Comparison of ENCODE assay signal across 21 cellular contexts in the genomic region with DNA sequence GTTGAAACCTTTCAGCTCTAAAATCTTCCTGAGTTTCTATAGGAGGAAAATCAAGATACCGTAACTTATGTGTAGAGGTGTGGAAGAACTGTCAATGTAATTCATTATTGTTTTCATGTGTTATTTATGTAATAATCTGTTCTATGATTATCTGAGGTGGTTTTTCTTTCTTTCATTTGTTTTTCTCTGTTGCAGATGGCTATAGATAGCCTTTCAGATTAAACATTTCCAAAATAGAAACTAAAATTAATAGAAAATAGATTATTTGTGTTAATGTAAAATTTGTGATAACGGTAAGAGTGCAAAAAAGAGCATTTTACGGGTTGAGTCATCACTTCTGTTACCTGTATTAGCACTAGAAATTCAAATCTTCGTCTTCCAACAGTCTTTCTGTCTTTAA.
"Had no signal": no experiment of that assay in that cellular context is flagged by ENCODE, and none has a peak within 500 bp of the region (broad histone marks: within the 10 kb centered on the region; RNA-seq: fewer than 3 reads in every experiment).

No MANE protein-coding gene starts in this region.

- H3K27ac ChIP-seq: dorsolateral prefrontal cortex, hepatocyte, left ventricle myocardium inferior, lower lobe of right lung, spleen had no signal

- H3K9me3 Mint-ChIP-seq: memory B cell; natural killer cell; neural crest cell; stimulated activated naive B cell treated with anti-CD40 and anti-IgM and Interleukin-4, amounts not matched to agents 10 μg/mL and 1 μg/mL and 100 μg/mL, for 72 hours had no signal

- H3K27me3 ChIP-seq: hepatocyte, spleen had no signal

- H3K4me2 ChIP-seq: hepatocyte had no signal

- H3K4me3 ChIP-seq: dorsolateral prefrontal cortex, hepatocyte, left ventricle myocardium inferior, lower lobe of right lung, spleen had no signal

- H3K79me2 ChIP-seq: hepatocyte had no signal

- H3K27ac Mint-ChIP-seq: memory B cell; mesothelial cell of epicardium; natural killer cell; stimulated activated naive B cell treated with anti-CD40 and anti-IgM and Interleukin-4, amounts not matched to agents 10 μg/mL and 1 μg/mL and 100 μg/mL, for 72 hours had no signal

- H3K27me3 Mint-ChIP-seq: memory B cell; stimulated activated naive B cell treated with anti-CD40 and anti-IgM and Interleukin-4, amounts not matched to agents 10 μg/mL and 1 μg/mL and 100 μg/mL, for 72 hours had no signal

- H3K4me1 ChIP-seq: left ventricle myocardium inferior, lower lobe of right lung, spleen had no signal

- H2AFZ ChIP-seq: hepatocyte had no signal

- H3K9me3 ChIP-seq: left ventricle myocardium inferior, lower lobe of right lung, spleen had no signal

- H3K4me3 Mint-ChIP-seq: memory B cell; mesothelial cell of epicardium; natural killer cell; neural crest cell; stimulated activated naive B cell treated with anti-CD40 and anti-IgM and Interleukin-4, amounts not matched to agents 10 μg/mL and 1 μg/mL and 100 μg/mL, for 72 hours had no signal

- H3K4me1 Mint-ChIP-seq: memory B cell; mesothelial cell of epicardium; natural killer cell; neural crest cell; stimulated activated naive B cell treated with anti-CD40 and anti-IgM and Interleukin-4, amounts not matched to agents 10 μg/mL and 1 μg/mL and 100 μg/mL, for 72 hours had no signal

- ATAC-seq: lower lobe of right lung; natural killer cell; sciatic nerve; stimulated activated naive B cell treated with anti-CD40 and anti-IgM and Interleukin-4, amounts not matched to agents 10 μg/mL and 1 μg/mL and 100 μg/mL, for 72 hours had no signal

- DNase-seq: dorsolateral prefrontal cortex; effector CD8-positive, alpha-beta T cell; foreskin melanocyte; head of caudate nucleus; kidney; left cardiac atrium; left ventricle myocardium inferior; lower lobe of right lung; natural killer cell; posterior cingulate gyrus; spleen; stimulated activated CD4-positive, alpha-beta T cell treated with anti-CD3 and anti-CD28 coated beads, Interleukin-15, amount 100 ng/mL, for 24 hours; stimulated activated CD4-positive, alpha-beta T cell treated with anti-CD3 and anti-CD28 coated beads, Interleukin-1b, Interleukin-23, amount 100 ng/mL, for 48 hours; stimulated activated CD4-positive, alpha-beta T cell treated with anti-CD3 and anti-CD28 coated beads, Interleukin-4, amount 100 ng/mL, for 24 hours; stimulated activated naive B cell treated with anti-CD40 and anti-IgM and Interleukin-4, amounts not matched to agents 10 μg/mL and 1 μg/mL and 100 μg/mL, for 72 hours; trophoblast cell had no signal
